Comparison of ENCODE assay signal across 20 cellular contexts in the genomic region with DNA sequence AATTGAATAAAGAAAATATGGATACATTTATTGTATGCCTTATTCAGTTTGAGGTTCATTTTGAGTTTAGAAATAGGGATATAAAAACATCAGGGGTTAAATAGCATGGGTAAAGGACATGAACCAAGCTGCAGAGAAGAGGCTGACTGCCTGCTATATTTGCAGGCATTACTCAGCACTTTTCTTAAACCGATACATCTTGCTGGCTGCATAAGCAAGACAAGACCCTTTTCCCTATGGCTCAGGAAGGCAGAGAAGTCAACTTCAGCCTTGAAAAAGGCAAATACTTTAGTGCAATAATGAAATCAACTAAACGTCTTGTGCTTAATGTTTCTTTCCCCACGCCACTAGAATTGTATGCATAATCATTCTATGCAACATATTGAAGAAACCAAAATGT. TPM values are rescaled to one million over a fixed set of nuclear protein-coding genes. Genes with fewer than 3 reads are reported as not detected.
DNase-seq lines count a peak whose midpoint lies in the region; ATAC-seq, FAIRE-seq and TF ChIP-seq lines count a peak whose summit lies in the region.
"Had no signal": no experiment of that assay in that cellular context is flagged by ENCODE, and none has a peak within 500 bp of the region (broad histone marks: within the 10 kb centered on the region; RNA-seq: fewer than 3 reads in every experiment).

No MANE protein-coding gene starts in this region.

- in situ Hi-C loops in G401 (cut with HindIII; ENCODE audit: low sequenced_read_pairs), result no loop called here

- TF ChIP-seq CTCF in left lung (IDR thresholded peaks at IDR 0.05) (no peak), OCI-LY7 (conservative IDR thresholded peaks at IDR 0.05; ENCODE audit: low read length) (no peak)

- H3K27me3 ChIP-seq in left lung, result no peaks in the 10 kb centered on the region
- H3K27me3 ChIP-seq: hepatocyte, upper lobe of right lung had no signal

- CTCF ChIA-PET in OCI-LY7 (lab: Charles Lee; ENCODE audit: unreplicated experiment), result no interaction called here

- H3K4me2 ChIP-seq in OCI-LY7 (ENCODE audit: low read length), result no peak overlapping the region
- H3K4me2 ChIP-seq: hepatocyte had no signal

- H3K9me2 ChIP-seq in OCI-LY7 (ENCODE audit: insufficient read depth, low read length), result no peaks in the 10 kb centered on the region

- no peak overlapping the region for H3K27ac ChIP-seq in left lung
- H3K27ac ChIP-seq in OCI-LY7 (ENCODE audit: low read depth, low read length, poor library complexity, severe bottlenecking), result no peak overlapping the region
- H3K27ac ChIP-seq: hepatocyte, upper lobe of right lung had no signal

- H3K9me3 ChIP-seq in left lung, result no peaks in the 10 kb centered on the region
- H3K9me3 ChIP-seq in OCI-LY7 (ENCODE audit: low read length), result no peaks in the 10 kb centered on the region
- H3K9me3 ChIP-seq: upper lobe of right lung had no signal

- H3K79me2 ChIP-seq in OCI-LY7 (ENCODE audit: insufficient read depth, low read depth, low read length), result no peaks in the 10 kb centered on the region
- H3K79me2 ChIP-seq: hepatocyte had no signal

- BruUV-seq in OCI-LY7 (replicated peaks; lab: Mats Ljungman, UMichigan), result no TSS peak

- H3K36me3 ChIP-seq in left lung (no peaks in the 10 kb centered on the region), OCI-LY7 (ENCODE audit: insufficient read depth, low read length) (no peaks in the 10 kb centered on the region)
- H3K36me3 ChIP-seq: upper lobe of right lung had no signal

- intact Hi-C loops in left lung (cut with DNase I) (no loop called here), OCI-LY7 (cut with micrococcal nuclease; ENCODE audit: unreplicated experiment) (no loop called here)

- ATAC-seq in left lung (peak; percentile 59), GM21723 (IDR thresholded peaks at IDR 0.05; ENCODE audit: unreplicated experiment) (no peak)
- ATAC-seq: naive thymus-derived CD8-positive, alpha-beta T cell; sciatic nerve; stimulated activated memory B cell treated with anti-CD40 and anti-IgM and Interleukin-4, amounts not matched to agents 10 μg/mL and 1 μg/mL and 100 μg/mL, for 72 hours had no signal

- POLR2A ChIA-PET in OCI-LY7 (lab: Charles Lee), result no interaction called here

- H4K20me1 ChIP-seq in OCI-LY7 (ENCODE audit: insufficient read depth, low read length), result no peaks in the 10 kb centered on the region

- peak; percentile 37 for DNase-seq in G401 (ENCODE audit: low spot score)
- DNase-seq in NCI-H2227 (lab: John Stamatoyannopoulos, UW; ENCODE audit: unreplicated experiment), result peak; percentile 59
- peak; percentile 20 for DNase-seq in cerebellar cortex (ENCODE audit: low spot score)
- no peak for DNase-seq in left lung
- no peak for DNase-seq in urothelium cell line (ENCODE audit: low spot score)
- no peak for DNase-seq in OCI-LY7 (ENCODE audit: low spot score)
- DNase-seq in activated effector memory CD4-positive, alpha-beta T cell treated with anti-CD3 and anti-CD28 coated beads, Interleukin-2, amount 50 U/mL, for 16 hours, result no peak
- DNase-seq: activated naive CD4-positive, alpha-beta T cell treated with Interleukin-2 at 50 U/mL for 16 hours; CD4-positive, alpha-beta memory T cell; central memory CD4-positive, alpha-beta T cell; MV-4-11; naive thymus-derived CD8-positive, alpha-beta T cell; NCI-H226; upper lobe of right lung had no signal

- no peak overlapping the region for H2AFZ ChIP-seq in OCI-LY7 (ENCODE audit: low read length)
- H2AFZ ChIP-seq: hepatocyte had no signal

- peaks cover 0 to 13% of the 10 kb centered on the region in 2 donors for H3K4me1 ChIP-seq in left lung
- no peaks in the 10 kb centered on the region for H3K4me1 ChIP-seq in OCI-LY7 (ENCODE audit: insufficient read depth, low read length, poor library complexity, severe bottlenecking)
- H3K4me1 ChIP-seq: upper lobe of right lung had no signal

- no peak for FAIRE-seq in urothelium cell line (lab: Jason Lieb, UNC)
- FAIRE-seq: GM12892 had no signal

- H3K4me3 ChIP-seq in left lung, result no peak overlapping the region
- no peak overlapping the region for H3K4me3 ChIP-seq in OCI-LY7 (ENCODE audit: low read depth, low read length, poor library complexity, severe bottlenecking)
- H3K4me3 ChIP-seq: hepatocyte, upper lobe of right lung had no signal

RNA-seq across cellular contexts. Expression of a gene that starts 36.4 kb away (rescaled TPM):
- total RNA-seq in G401 (2014; rRNA removed; shearing (Covaris generic)), result not detected in 2 replicates
- 10 to 100 TPM in 1 of 2 donors, 1 to 10 TPM in 1; 7.1 to 18.0 TPM for total RNA-seq in left lung
- total RNA-seq in OCI-LY7 (2014; rRNA removed; shearing (Covaris generic)), result not detected in 2 replicates
- total RNA-seq in OCI-LY7 (2022), result not detected in 2 replicates
- total RNA-seq: CD4-positive, alpha-beta memory T cell; liver; naive thymus-derived CD8-positive, alpha-beta T cell; sciatic nerve had no signal

Comparison
In these comparisons a context has a peak if more than half of its experiments do, and no peak if none do; other contexts are left out.
1. DNase-seq: peak in G401 (single experiment), NCI-H2227 (single experiment) and cerebellar cortex (single experiment); none in left lung (0 of 2), urothelium cell line (single experiment), OCI-LY7 (single experiment) and activated effector memory CD4-positive, alpha-beta T cell treated with anti-CD3 and anti-CD28 coated beads, Interleukin-2, amount 50 U/mL, for 16 hours (single experiment).